ENCODE assay signal across 8 cellular contexts in the genomic region with DNA sequence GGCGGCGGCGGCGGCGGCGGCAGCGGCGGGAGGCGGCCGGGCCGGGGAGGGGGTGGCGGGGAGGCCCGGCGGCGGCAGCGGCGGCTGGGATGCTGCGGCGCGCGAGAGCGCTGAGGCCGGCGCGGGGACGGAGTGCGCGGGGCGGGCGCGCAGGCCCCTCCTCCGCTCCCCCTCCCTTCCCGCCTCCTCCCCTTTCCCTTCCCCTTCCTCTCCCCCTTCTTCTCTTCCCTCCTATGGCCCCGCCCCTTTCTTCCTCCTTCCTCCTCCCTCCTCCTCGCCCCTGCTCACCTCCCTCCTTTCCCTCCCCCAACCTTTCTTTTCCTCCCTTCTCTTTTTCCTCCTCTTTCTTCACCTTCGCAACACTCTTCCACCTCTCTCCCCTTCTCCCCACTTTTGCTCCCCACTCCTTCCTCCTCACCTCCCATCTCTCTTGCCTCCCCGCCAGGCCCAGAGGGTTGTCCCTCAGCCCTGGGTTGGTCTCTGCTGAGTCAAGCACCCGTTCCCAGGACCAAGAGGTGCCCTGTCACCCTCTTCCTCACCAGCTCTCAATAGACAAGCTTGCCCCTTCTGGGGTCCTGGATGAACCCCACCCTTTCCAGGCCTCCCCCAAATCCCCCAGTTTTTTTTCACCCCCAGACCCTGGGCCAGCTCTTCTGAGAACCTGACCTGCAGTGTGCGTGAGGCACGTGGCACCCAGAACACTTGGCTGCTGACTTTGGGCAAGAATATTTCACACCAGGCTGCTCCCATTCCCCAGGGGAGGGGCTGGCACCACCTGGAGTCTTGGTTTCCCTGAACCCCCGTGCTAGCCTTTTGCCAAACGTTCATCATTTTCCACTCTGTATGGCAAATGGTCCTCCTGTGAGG. TPM values are rescaled to one million over a fixed set of nuclear protein-coding genes. Genes with fewer than 3 reads are reported as not detected.
A peak's percentile ranks its signal among the peaks of the same experiment; 100 is the strongest.
DNase-seq lines count a peak whose midpoint lies in the region; ATAC-seq and TF ChIP-seq lines count a peak whose summit lies in the region.

TSS of gene SEMA4D (minus strand) at position 136 of the 867 bp plus-strand sequence. CDS start 92,657 bp downstream, outside the sequence.

- peaks cover 24% of the 10 kb centered on the region for H3K36me3 Mint-ChIP-seq in activated T-helper 1 cell treated with anti-CD3 and anti-CD28 coated beads, Interleukin-12 subunit alpha, Interleukin-12 subunit beta, Interleukin-2, Interleukin-4 antibody, amounts not matched to agents 30 ng/mL and 10 ng/mL and 1 ng/mL, durations not matched to agents 14 hours and 24 hours and 36 hours (ENCODE audit: low read depth)
- peaks cover 2% of the 10 kb centered on the region for H3K36me3 Mint-ChIP-seq in neural progenitor cell

- TF ChIP-seq CTCF in 22Rv1 (IDR thresholded peaks at IDR 0.05) (no peak), GM12875 (IDR thresholded peaks at IDR 0.05; ENCODE audit: borderline replicate concordance, insufficient read depth, low read depth, low read length) (no peak), gastroesophageal sphincter (IDR thresholded peaks at IDR 0.05) (no peak), neural progenitor cell (IDR thresholded peaks at IDR 0.05) (no peak)

- TF ChIP-seq POLR2A in gastroesophageal sphincter (IDR thresholded peaks at IDR 0.05): no peak

- H3K79me2 ChIP-seq in neural progenitor cell (ENCODE audit: low read depth): peaks cover 41% of the 10 kb centered on the region

- H3K4me3 ChIP-seq in GM12875 (ENCODE audit: low read depth, low read length) (peak within 1 kb of the TSS; percentile 82), gastroesophageal sphincter (peak within 1 kb of the TSS; percentile 90 to 97), neural progenitor cell (peak within 1 kb of the TSS; percentile 94)

- TF ChIP-seq EP300 in gastroesophageal sphincter (IDR thresholded peaks at IDR 0.05): no peak

- peak within 1 kb of the TSS; percentile 95 for H2AFZ ChIP-seq in neural progenitor cell (replicated peaks)

- peak within 1 kb of the TSS; percentile 94 for H3K4me3 Mint-ChIP-seq in activated T-helper 1 cell treated with anti-CD3 and anti-CD28 coated beads, Interleukin-12 subunit alpha, Interleukin-12 subunit beta, Interleukin-2, Interleukin-4 antibody, amounts not matched to agents 30 ng/mL and 10 ng/mL and 1 ng/mL, durations not matched to agents 14 hours and 24 hours and 36 hours
- H3K4me3 Mint-ChIP-seq in neural progenitor cell: peak within 1 kb of the TSS; percentile 89

- H3K27me3 Mint-ChIP-seq in activated T-helper 1 cell treated with anti-CD3 and anti-CD28 coated beads, Interleukin-12 subunit alpha, Interleukin-12 subunit beta, Interleukin-2, Interleukin-4 antibody, amounts not matched to agents 30 ng/mL and 10 ng/mL and 1 ng/mL, durations not matched to agents 14 hours and 24 hours and 36 hours (ENCODE audit: insufficient read depth): no peaks in the 10 kb centered on the region
- H3K27me3 Mint-ChIP-seq in neural progenitor cell (ENCODE audit: insufficient read depth, low read depth): peaks cover 3% of the 10 kb centered on the region

- peak within 1 kb of the TSS; percentile 89 for H3K4me2 ChIP-seq in neural progenitor cell

- peaks cover 15% of the 10 kb centered on the region for H3F3A ChIP-seq in neural progenitor cell (ENCODE audit: low read depth)

- no peaks in the 10 kb centered on the region for H3K9me3 Mint-ChIP-seq in activated T-helper 1 cell treated with anti-CD3 and anti-CD28 coated beads, Interleukin-12 subunit alpha, Interleukin-12 subunit beta, Interleukin-2, Interleukin-4 antibody, amounts not matched to agents 30 ng/mL and 10 ng/mL and 1 ng/mL, durations not matched to agents 14 hours and 24 hours and 36 hours
- no peaks in the 10 kb centered on the region for H3K9me3 Mint-ChIP-seq in neural progenitor cell

- H3K9me3 ChIP-seq in gastroesophageal sphincter: no peaks in the 10 kb centered on the region
- H3K9me3 ChIP-seq in neural progenitor cell (ENCODE audit: low read depth): no peaks in the 10 kb centered on the region

- no peaks in the 10 kb centered on the region for H3K27me3 ChIP-seq in gastroesophageal sphincter
- H3K27me3 ChIP-seq in neural progenitor cell: no peaks in the 10 kb centered on the region

- intact Hi-C loops in activated T-helper 1 cell treated with anti-CD3 and anti-CD28 coated beads, Interleukin-12 subunit alpha, Interleukin-12 subunit beta, Interleukin-2, Interleukin-4 antibody, amounts not matched to agents 30 ng/mL and 10 ng/mL and 1 ng/mL, durations not matched to agents 14 hours and 24 hours and 36 hours (cut with micrococcal nuclease): loop anchor here (1.0 to 5.0 kb wide), 5 partner anchors 21 to 181 kb away; partner anchors contain the start of gene SECISBP2

- peak within 1 kb of the TSS; percentile 55 for H3K9ac ChIP-seq in neural progenitor cell

- peak; percentile 25 for ATAC-seq in HG03439 (IDR thresholded peaks at IDR 0.05; ENCODE audit: unreplicated experiment)
- ATAC-seq in gastroesophageal sphincter: peak; percentile 89

- WGBS in gastroesophageal sphincter (ENCODE audit: low coverage in 1 of 2), 2 donors: 38 to 59% methylated on average over 4 to 6 of the region's 42 CpGs

- H3K27ac ChIP-seq in 22Rv1 (peak within 1 kb of the TSS; percentile 40), gastroesophageal sphincter (peak within 1 kb of the TSS in 3 of 4 donors; percentile 37 to 76 (median 61)), neural progenitor cell (no peak within 1 kb of the TSS)

- no peaks in the 10 kb centered on the region for H3K36me3 ChIP-seq in gastroesophageal sphincter
- H3K36me3 ChIP-seq in neural progenitor cell: no peaks in the 10 kb centered on the region

- H4K20me1 ChIP-seq in neural progenitor cell (ENCODE audit: low read depth): peaks cover 39% of the 10 kb centered on the region

- peaks cover 0 to 28% (median 0%) of the 10 kb centered on the region in 3 donors for H3K4me1 ChIP-seq in gastroesophageal sphincter
- peaks cover 34% of the 10 kb centered on the region for H3K4me1 ChIP-seq in neural progenitor cell

- H3K4me1 Mint-ChIP-seq in activated T-helper 1 cell treated with anti-CD3 and anti-CD28 coated beads, Interleukin-12 subunit alpha, Interleukin-12 subunit beta, Interleukin-2, Interleukin-4 antibody, amounts not matched to agents 30 ng/mL and 10 ng/mL and 1 ng/mL, durations not matched to agents 14 hours and 24 hours and 36 hours (ENCODE audit: low read depth): peaks cover 89% of the 10 kb centered on the region
- peaks cover 38% of the 10 kb centered on the region for H3K4me1 Mint-ChIP-seq in neural progenitor cell

- peak within 1 kb of the TSS; percentile 94 for H3K27ac Mint-ChIP-seq in activated T-helper 1 cell treated with anti-CD3 and anti-CD28 coated beads, Interleukin-12 subunit alpha, Interleukin-12 subunit beta, Interleukin-2, Interleukin-4 antibody, amounts not matched to agents 30 ng/mL and 10 ng/mL and 1 ng/mL, durations not matched to agents 14 hours and 24 hours and 36 hours
- H3K27ac Mint-ChIP-seq in neural progenitor cell: peak within 1 kb of the TSS; percentile 87

- peak; percentile 42 to 63 for DNase-seq in NOMO-1 (lab: John Stamatoyannopoulos, UW; ENCODE audit: unreplicated experiment in 2 of 2)
- peak; percentile 49 for DNase-seq in activated T-helper 1 cell treated with anti-CD3 and anti-CD28 coated beads, Interleukin-12 subunit alpha, Interleukin-12 subunit beta, Interleukin-2, Interleukin-4 antibody, amounts not matched to agents 30 ng/mL and 10 ng/mL and 1 ng/mL, durations not matched to agents 14 hours and 24 hours and 36 hours (ENCODE audit: low spot score)
- peak; percentile 89 for DNase-seq in neural progenitor cell (ENCODE audit: low spot score)
- peak; percentile 87 for DNase-seq in ureter (ENCODE audit: low spot score)

RNA-seq across cellular contexts. Expression of gene SEMA4D, which starts in this region (rescaled TPM):
- total RNA-seq in activated T-helper 1 cell treated with anti-CD3 and anti-CD28 coated beads, Interleukin-12 subunit alpha, Interleukin-12 subunit beta, Interleukin-2, Interleukin-4 antibody, amounts not matched to agents 30 ng/mL and 10 ng/mL and 1 ng/mL, durations not matched to agents 14 hours and 24 hours and 36 hours: 388 and 411 TPM in 2 replicates
- 10 to 100 TPM in 1 of 4 donors, 1 to 10 TPM in 3; 4.4 to 12.0 (median 6.5) TPM for total RNA-seq in gastroesophageal sphincter
- total RNA-seq in neural progenitor cell (ENCODE audit: low replicate concordance): 19.1 and 24.9 TPM in 2 replicates
- total RNA-seq in ureter: 54.3 TPM
